Comparison of ENCODE assay signal across 1 cellular context in genomic region chr18:31206787-31207381, GRCh38.
TF ChIP-seq lines count a peak whose summit lies in the region.

No MANE protein-coding gene starts in this region.

TF ChIP-seq in HepG2, 621 proteins besides CTCF, POLR2A, EP300 and RAD21 (continued from another document and continues in another):
- TF ChIP-seq AHDC1 (CRISPR knock-in tag; IDR thresholded peaks at IDR 0.05; ENCODE audit: borderline replicate concordance) (no peak), ZNF780A (CRISPR knock-in tag; IDR thresholded peaks at IDR 0.05) (no peak), ZNF891 (CRISPR knock-in tag; IDR thresholded peaks at IDR 0.05) (no peak), DPF2 (CRISPR knock-in tag; IDR thresholded peaks at IDR 0.05; ENCODE audit: borderline replicate concordance, low read depth) (no peak), UBTF (CRISPR knock-in tag; IDR thresholded peaks at IDR 0.05) (no peak), ZNF75D (CRISPR knock-in tag; IDR thresholded peaks at IDR 0.05; ENCODE audit: borderline replicate concordance) (no peak), CBX2 (IDR thresholded peaks at IDR 0.05; ENCODE audit: low read depth, low read length) (no peak), CBX2 (CRISPR knock-in tag; IDR thresholded peaks at IDR 0.05; ENCODE audit: low read depth) (no peak), PAWR (CRISPR knock-in tag; IDR thresholded peaks at IDR 0.05; ENCODE audit: borderline replicate concordance) (no peak), KIAA2018 (CRISPR knock-in tag; IDR thresholded peaks at IDR 0.05; ENCODE audit: borderline replicate concordance) (no peak), NCOR1 (IDR thresholded peaks at IDR 0.05; ENCODE audit: borderline replicate concordance, low read length) (no peak), NRL (CRISPR knock-in tag; IDR thresholded peaks at IDR 0.05; ENCODE audit: borderline replicate concordance) (no peak), ONECUT2 (CRISPR knock-in tag; IDR thresholded peaks at IDR 0.05) (no peak), SETDB1 (CRISPR knock-in tag; IDR thresholded peaks at IDR 0.05; ENCODE audit: borderline replicate concordance) (no peak), ZC3H13 (CRISPR knock-in tag; IDR thresholded peaks at IDR 0.05) (no peak), ZBTB46 (CRISPR knock-in tag; IDR thresholded peaks at IDR 0.05; ENCODE audit: borderline replicate concordance) (no peak), ADNP (CRISPR knock-in tag; IDR thresholded peaks at IDR 0.05) (no peak), MED8 (CRISPR knock-in tag; IDR thresholded peaks at IDR 0.05; ENCODE audit: insufficient replicate concordance) (no peak), ZNF17 (CRISPR knock-in tag; IDR thresholded peaks at IDR 0.05) (no peak), ZNF792 (CRISPR knock-in tag; IDR thresholded peaks at IDR 0.05) (no peak), GATAD1 (CRISPR knock-in tag; IDR thresholded peaks at IDR 0.05) (no peak), RERE (CRISPR knock-in tag; IDR thresholded peaks at IDR 0.05; ENCODE audit: low read depth) (no peak), FOXM1 (CRISPR knock-in tag; IDR thresholded peaks at IDR 0.05) (no peak), BCL6 (CRISPR knock-in tag; IDR thresholded peaks at IDR 0.05) (no peak), TIGD3 (CRISPR knock-in tag; IDR thresholded peaks at IDR 0.05; ENCODE audit: borderline replicate concordance) (no peak), ZNF33A (CRISPR knock-in tag; IDR thresholded peaks at IDR 0.05; ENCODE audit: borderline replicate concordance) (no peak), GLI4 (CRISPR knock-in tag; IDR thresholded peaks at IDR 0.05; ENCODE audit: borderline replicate concordance) (no peak), CCDC6 (CRISPR knock-in tag; IDR thresholded peaks at IDR 0.05) (no peak), HHEX (CRISPR knock-in tag; IDR thresholded peaks at IDR 0.05) (no peak), ZNF234 (CRISPR knock-in tag; conservative IDR thresholded peaks at IDR 0.05) (no peak), KDM5A (IDR thresholded peaks at IDR 0.05; ENCODE audit: borderline replicate concordance, low read length) (no peak), ZNF501 (CRISPR knock-in tag; IDR thresholded peaks at IDR 0.05) (0 out of 2 replicates have a peak, but pooled peaks have one; percentile 38), ZNF703 (CRISPR knock-in tag; IDR thresholded peaks at IDR 0.05; ENCODE audit: borderline replicate concordance) (no peak), PCBP2 (optimal IDR thresholded peaks at IDR 0.05; ENCODE audit: low read depth, low read length, poor library complexity, severe bottlenecking) (no peak), SNAI1 (CRISPR knock-in tag; IDR thresholded peaks at IDR 0.05; ENCODE audit: borderline replicate concordance) (no peak)
